18 cellular contexts compared by ENCODE assay signal in genomic region chr2:96899084-96899735, GRCh38. TPM values are rescaled to one million over a fixed set of nuclear protein-coding genes. Genes with fewer than 3 reads are reported as not detected.
A peak's percentile ranks its signal among the peaks of the same experiment; 100 is the strongest.
DNase-seq lines count a peak whose midpoint lies in the region; ATAC-seq, FAIRE-seq and TF ChIP-seq lines count a peak whose summit lies in the region.
"Had no signal": no experiment of that assay in that cellular context is flagged by ENCODE, and none has a peak within 500 bp of the region (broad histone marks: within the 10 kb centered on the region; RNA-seq: fewer than 3 reads in every experiment).

No MANE protein-coding gene starts in this region.

- H3K9me3 ChIP-seq in mammary epithelial cell (replicated peaks; ENCODE audit: insufficient read depth, low read length): no peaks in the 10 kb centered on the region
- H3K9me3 ChIP-seq in osteoblast (ENCODE audit: low read depth, low read length): no peaks in the 10 kb centered on the region

- H3K4me3 ChIP-seq in mammary epithelial cell (replicated peaks in 1 of 3; ENCODE audit: insufficient read depth in 1 of 3, low read depth in 2 of 3, low read length in 3 of 3) (no peak overlapping the region), osteoblast (ENCODE audit: insufficient read depth, low read length) (no peak overlapping the region)

- in situ Hi-C loops in Caki2 (cut with HindIII; ENCODE audit: low pct_unique_long_range_greater_than_20kb, low sequenced_read_pairs): no loop called here
- in situ Hi-C loops in mammary epithelial cell (cut with MboI; ENCODE audit: low sequenced_read_pairs in 2 of 2): no loop called here

- CTCF ChIA-PET in mammary epithelial cell (lab: Charles Lee; ENCODE audit: low non-redundant PET): no interaction called here

- peak overlapping the region; percentile 29 for H2AFZ ChIP-seq in mammary epithelial cell (ENCODE audit: low read depth, low read length)
- H2AFZ ChIP-seq in osteoblast (ENCODE audit: low read length): peak overlapping the region; percentile 5

- H3K9me3 Mint-ChIP-seq in immature natural killer cell: no peaks in the 10 kb centered on the region
- H3K9me3 Mint-ChIP-seq: dendritic cell treated with granulocyte-macrophage colony-stimulating factor and Interleukin-4, amounts not matched to agents 40 ng/mL and 50 ng/mL, for 4 days had no signal

- dilution Hi-C loops in mammary epithelial cell (cut with HindIII; ENCODE audit: low sequenced_read_pairs): no loop called here

- no peaks in the 10 kb centered on the region for H4K20me1 ChIP-seq in mammary epithelial cell (ENCODE audit: insufficient read depth, low read length)
- no peaks in the 10 kb centered on the region for H4K20me1 ChIP-seq in osteoblast (ENCODE audit: insufficient read depth, low read length)

- no TSS peak for BruUV-seq in mammary epithelial cell (replicated peaks; lab: Mats Ljungman, UMichigan)

- no peak overlapping the region for H3K4me2 ChIP-seq in mammary epithelial cell (ENCODE audit: insufficient read depth, low read depth, low read length)
- no peak overlapping the region for H3K4me2 ChIP-seq in osteoblast (ENCODE audit: insufficient read depth, low read length)

- H3K27me3 Mint-ChIP-seq in immature natural killer cell (ENCODE audit: low read depth in 3 of 3): peaks cover 0 to 5% (median 4%) of the 10 kb centered on the region in 3 donors

- no peak overlapping the region for H3K9ac ChIP-seq in mammary epithelial cell (ENCODE audit: insufficient read depth, low read length)

- H3K27me3 ChIP-seq in mammary epithelial cell (ENCODE audit: insufficient read depth, low read length) (no peaks in the 10 kb centered on the region), osteoblast (ENCODE audit: insufficient read depth, low read length) (no peaks in the 10 kb centered on the region)

- WGBS in mammary epithelial cell (ENCODE audit: low coverage, missing lambda C conversion rate): 52% methylated on average over 7 of the region's 8 CpGs

- no peak for TF ChIP-seq CTCF in mammary epithelial cell (conservative IDR thresholded peaks at IDR 0.05 in 1 of 2, IDR thresholded peaks at IDR 0.05 in 1 of 2; ENCODE audit: extremely low read depth in 1 of 2, insufficient read depth in 1 of 2, low read depth in 1 of 2, low read length in 2 of 2)
- no peak for TF ChIP-seq CTCF in osteoblast (IDR thresholded peaks at IDR 0.05; ENCODE audit: extremely low read depth, low read depth, low read length)

- H3K4me1 ChIP-seq in mammary epithelial cell (ENCODE audit: insufficient read depth, low read length): peaks cover 36% of the 10 kb centered on the region
- peaks cover 7% of the 10 kb centered on the region for H3K4me1 ChIP-seq in osteoblast (ENCODE audit: insufficient read depth, low read length)

- peak overlapping the region in 1 of 6 donors; percentile 58 for H3K27ac Mint-ChIP-seq in immature natural killer cell
- H3K27ac Mint-ChIP-seq: CD14-positive monocyte; dendritic cell treated with granulocyte-macrophage colony-stimulating factor and Interleukin-4, amounts not matched to agents 40 ng/mL and 50 ng/mL, for 4 days had no signal

- DNase-seq in Caki2 (ENCODE audit: low read depth): peak; percentile 66
- DNase-seq in HTR-8/SVneo (ENCODE audit: insufficient read length, low spot score): no peak
- peak; percentile 68 for DNase-seq in mammary epithelial cell
- peak; percentile 97 for DNase-seq in osteoblast (ENCODE audit: insufficient read length, low spot score, missing footprints)
- no peak for DNase-seq in immature natural killer cell
- DNase-seq in NCI-H2227 (lab: John Stamatoyannopoulos, UW; ENCODE audit: unreplicated experiment): no peak
- no peak for DNase-seq in NK-92 treated with Interleukin-12 subunit alpha and Interleukin-12 subunit beta, amount 100 ng/mL, for 24 hours (lab: John Stamatoyannopoulos, UW)
- DNase-seq: amygdala; foreskin fibroblast; GF-D8; NCI-H1092; NCI-H2171 treated with DMSO at 0.1 percent for 48 hours; retina; stimulated activated CD4-positive, alpha-beta T cell treated with anti-CD3 and anti-CD28 coated beads, Interleukin-4, amount 100 ng/mL, for 1 hour had no signal

- FAIRE-seq in HTR-8/SVneo (lab: Jason Lieb, UNC): peak; percentile 57

- peaks cover 16 to 22% of the 10 kb centered on the region in 2 donors for H3K4me1 Mint-ChIP-seq in immature natural killer cell

- no peaks in the 10 kb centered on the region for H3K36me3 ChIP-seq in mammary epithelial cell (ENCODE audit: insufficient read depth, low read length)
- no peaks in the 10 kb centered on the region for H3K36me3 ChIP-seq in osteoblast (ENCODE audit: insufficient read depth, low read length)

- H3K27ac ChIP-seq in mammary epithelial cell (ENCODE audit: insufficient read depth, low read depth, low read length) (no peak overlapping the region), osteoblast (ENCODE audit: low read depth, low read length) (no peak overlapping the region)

- ATAC-seq in HG03095 (IDR thresholded peaks at IDR 0.05; ENCODE audit: unreplicated experiment): no peak
- ATAC-seq: HCT116 had no signal

- H3K4me3 Mint-ChIP-seq in immature natural killer cell: no peak overlapping the region
- H3K4me3 Mint-ChIP-seq: CD14-positive monocyte; dendritic cell treated with granulocyte-macrophage colony-stimulating factor and Interleukin-4, amounts not matched to agents 40 ng/mL and 50 ng/mL, for 4 days had no signal

- intact Hi-C loops in mammary epithelial cell (cut with micrococcal nuclease): no loop called here

- H3K79me2 ChIP-seq in mammary epithelial cell (ENCODE audit: insufficient read depth, low read length) (no peaks in the 10 kb centered on the region), osteoblast (ENCODE audit: insufficient read depth, low read length) (no peaks in the 10 kb centered on the region)

- H3K36me3 Mint-ChIP-seq in immature natural killer cell: peaks cover 0 to 3% (median 0%) of the 10 kb centered on the region in 3 donors
- H3K36me3 Mint-ChIP-seq: CD14-positive monocyte had no signal

RNA-seq across cellular contexts. Expression of gene SEMA4C, which starts 29.3 kb away (rescaled TPM):
- total RNA-seq in Caki2 (2014; rRNA removed; shearing (Covaris generic); ENCODE audit: low replicate concordance): 30.7 and 40.4 TPM in 2 replicates
- total RNA-seq in mammary epithelial cell (10 to 100 TPM; 13.2 to 14.0 TPM), osteoblast (28.0 and 29.7 TPM in 2 replicates)
- polyA plus RNA-seq in mammary epithelial cell (6.9 TPM), immature natural killer cell (10 to 100 TPM in 1 of 3 donors, 1 to 10 TPM in 2; 3.1 to 11.5 (median 4.8) TPM)
- 7.3 TPM for polyA minus RNA-seq in mammary epithelial cell

RNA-seq across cellular contexts. Expression of gene ANKRD39, which starts 41.4 kb away (rescaled TPM):
- total RNA-seq in Caki2 (2014; rRNA removed; shearing (Covaris generic); ENCODE audit: low replicate concordance): 33.2 and 53.3 TPM in 2 replicates
- total RNA-seq in mammary epithelial cell (10 to 100 TPM in 1 of 2 donors, 1 to 10 TPM in 1; 7.8 to 12.3 TPM), osteoblast (5.1 and 5.9 TPM in 2 replicates)
- polyA plus RNA-seq in mammary epithelial cell (13.8 TPM), immature natural killer cell (10 to 100 TPM; 27.0 to 68.3 (median 41.2) TPM)
- 2.8 TPM for polyA minus RNA-seq in mammary epithelial cell

RNA-seq across cellular contexts. Expression of gene ANKRD23, which starts 55.4 kb away (rescaled TPM):
- 1.3 and 9.4 TPM in 2 replicates for total RNA-seq in Caki2 (2014; rRNA removed; shearing (Covaris generic); ENCODE audit: low replicate concordance)
- 1 to 10 TPM in 1 of 2 donors, under 1 TPM in 1; 0.82 to 1.7 TPM for total RNA-seq in mammary epithelial cell
- polyA plus RNA-seq in mammary epithelial cell: 0.49 TPM
- 0.36 TPM for polyA minus RNA-seq in mammary epithelial cell
- 1.8 and 2.1 TPM in 2 replicates for total RNA-seq in osteoblast
- 1 to 10 TPM in 1 of 3 donors, not detected in 2; 1.3 TPM for polyA plus RNA-seq in immature natural killer cell
- polyA plus RNA-seq: CD14-positive monocyte had no signal

Comparison
In these comparisons a context has a peak if more than half of its experiments do, and no peak if none do; other contexts are left out.
1. DNase-seq: peak in Caki2 (single experiment), mammary epithelial cell (single experiment) and osteoblast (single experiment); none in HTR-8/SVneo (single experiment), immature natural killer cell (0 of 3), NCI-H2227 (single experiment) and NK-92 treated with Interleukin-12 subunit alpha and Interleukin-12 subunit beta, amount 100 ng/mL, for 24 hours (single experiment).